14 cellular contexts compared by ENCODE assay signal in genomic region chrX:21959362-21960051, GRCh38. TPM values are rescaled to one million over a fixed set of nuclear protein-coding genes. Genes with fewer than 3 reads are reported as not detected.
DNase-seq lines count a peak whose midpoint lies in the region; ATAC-seq and TF ChIP-seq lines count a peak whose summit lies in the region.
"Had no signal": no experiment of that assay in that cellular context is flagged by ENCODE, and none has a peak within 500 bp of the region (broad histone marks: within the 10 kb centered on the region; RNA-seq: fewer than 3 reads in every experiment).

No MANE protein-coding gene starts in this region.

- H3K27me3 ChIP-seq in SK-N-SH (ENCODE audit: insufficient read depth) (no peaks in the 10 kb centered on the region), mesenchymal stem cell (ENCODE audit: control insufficient read depth in 1 of 2, insufficient read depth in 1 of 2, low read length in 2 of 2) (peaks cover 0 to 7% of the 10 kb centered on the region in 2 experiments), mammary epithelial cell (ENCODE audit: insufficient read depth, low read length) (no peaks in the 10 kb centered on the region)
- H3K27me3 ChIP-seq: colonic mucosa had no signal

- peaks cover 0 to 3% (median 0%) of the 10 kb centered on the region in 6 donors for H3K9me3 Mint-ChIP-seq in immature natural killer cell
- H3K9me3 Mint-ChIP-seq: activated CD4-positive, alpha-beta memory T cell treated with anti-CD3 and anti-CD28 coated beads for 36 hours; activated naive CD4-positive, alpha-beta T cell treated with anti-CD3 and anti-CD28 coated beads, Interleukin-2, amount 50 U/mL, for 24 hours; CD14-positive monocyte had no signal

- in situ Hi-C loops in mammary epithelial cell (cut with MboI; ENCODE audit: low sequenced_read_pairs in 2 of 2): no loop called here

- H3K18ac ChIP-seq in mesenchymal stem cell (ENCODE audit: low read depth in 1 of 2, low read length in 2 of 2): no peak overlapping the region

- H2BK12ac ChIP-seq in mesenchymal stem cell (ENCODE audit: low read length in 2 of 2): no peak overlapping the region

- WGBS in SK-N-SH (ENCODE audit: low lambda C conversion rate): 72% methylated on average over 11 of the region's 12 CpGs
- WGBS in mesenchymal stem cell: 83% methylated on average over 10 of the region's 12 CpGs
- 74% methylated on average over 5 of the region's 12 CpGs for WGBS in mammary epithelial cell (ENCODE audit: low coverage, missing lambda C conversion rate)

- POLR2A ChIA-PET in SK-N-SH (lab: Yijun Ruan, JAX): no interaction called here

- intact Hi-C loops in mammary epithelial cell (cut with micrococcal nuclease): no loop called here

- H2AK5ac ChIP-seq in mesenchymal stem cell (ENCODE audit: low read length, severe bottlenecking): no peak overlapping the region

- peak overlapping the region; percentile 37 for H4K8ac ChIP-seq in mesenchymal stem cell (ENCODE audit: low read length)

- H3K4me3 Mint-ChIP-seq in immature natural killer cell: peak overlapping the region in 2 of 5 donors; percentile 30 to 33
- H3K4me3 Mint-ChIP-seq: activated CD4-positive, alpha-beta memory T cell treated with anti-CD3 and anti-CD28 coated beads for 36 hours; activated naive CD4-positive, alpha-beta T cell treated with anti-CD3 and anti-CD28 coated beads, Interleukin-2, amount 50 U/mL, for 24 hours; CD14-positive monocyte had no signal

- H4K91ac ChIP-seq in mesenchymal stem cell (ENCODE audit: low read length): no peak overlapping the region

- H4K20me1 ChIP-seq in SK-N-SH (ENCODE audit: insufficient read depth): peaks cover 98% of the 10 kb centered on the region
- peaks cover 4% of the 10 kb centered on the region for H4K20me1 ChIP-seq in mammary epithelial cell (ENCODE audit: insufficient read depth, low read length)

- no peak for TF ChIP-seq CTCF in GM12864 (IDR thresholded peaks at IDR 0.05; ENCODE audit: low read depth, low read length, missing control alignments)
- TF ChIP-seq CTCF in SK-N-SH (IDR thresholded peaks at IDR 0.05): no peak
- no peak for TF ChIP-seq CTCF in mammary epithelial cell (conservative IDR thresholded peaks at IDR 0.05 in 1 of 2, IDR thresholded peaks at IDR 0.05 in 1 of 2; ENCODE audit: extremely low read depth in 1 of 2, insufficient read depth in 1 of 2, low read depth in 1 of 2, low read length in 2 of 2)

- peaks cover 0 to 18% of the 10 kb centered on the region in 2 experiments for H3K36me3 ChIP-seq in SK-N-SH (replicated peaks in 1 of 2; ENCODE audit: control insufficient read depth in 1 of 2, insufficient read depth in 2 of 2, low read length in 1 of 2)
- peaks cover 0 to 4% of the 10 kb centered on the region in 2 experiments for H3K36me3 ChIP-seq in mesenchymal stem cell (ENCODE audit: control insufficient read depth in 1 of 2, insufficient read depth in 2 of 2, low read depth in 1 of 2, low read length in 2 of 2)
- H3K36me3 ChIP-seq in mammary epithelial cell (ENCODE audit: insufficient read depth, low read length): no peaks in the 10 kb centered on the region
- H3K36me3 ChIP-seq: colonic mucosa had no signal

- H3K79me2 ChIP-seq in SK-N-SH (ENCODE audit: insufficient read depth) (peaks cover 100% of the 10 kb centered on the region), mammary epithelial cell (ENCODE audit: insufficient read depth, low read length) (peaks cover 98% of the 10 kb centered on the region)

- no peak overlapping the region for H2BK5ac ChIP-seq in mesenchymal stem cell (ENCODE audit: low read depth, low read length, poor library complexity, severe bottlenecking)

- no peaks in the 10 kb centered on the region for H3K79me1 ChIP-seq in mesenchymal stem cell (replicated peaks; ENCODE audit: low read length, poor library complexity, severe bottlenecking)

- H2AFZ ChIP-seq in SK-N-SH (ENCODE audit: low read depth) (no peak overlapping the region), mesenchymal stem cell (ENCODE audit: low read depth, low read length) (no peak overlapping the region), mammary epithelial cell (ENCODE audit: low read depth, low read length) (no peak overlapping the region)

- peak overlapping the region in 2 of 6 donors; percentile 37 to 71 for H3K27ac Mint-ChIP-seq in immature natural killer cell
- H3K27ac Mint-ChIP-seq: activated CD4-positive, alpha-beta memory T cell treated with anti-CD3 and anti-CD28 coated beads for 36 hours; activated naive CD4-positive, alpha-beta T cell treated with anti-CD3 and anti-CD28 coated beads, Interleukin-2, amount 50 U/mL, for 24 hours had no signal

- H3K4ac ChIP-seq in mesenchymal stem cell (ENCODE audit: low read depth in 1 of 2, low read length in 2 of 2): no peak overlapping the region

- H3K9me3 ChIP-seq in SK-N-SH: no peaks in the 10 kb centered on the region
- H3K9me3 ChIP-seq in mesenchymal stem cell (ENCODE audit: control insufficient read depth, low read length): no peaks in the 10 kb centered on the region
- no peaks in the 10 kb centered on the region for H3K9me3 ChIP-seq in mammary epithelial cell (replicated peaks; ENCODE audit: insufficient read depth, low read length)
- H3K9me3 ChIP-seq: colonic mucosa had no signal

- H3F3A ChIP-seq in SK-N-SH (replicated peaks; ENCODE audit: insufficient read depth): peaks cover 9% of the 10 kb centered on the region

- no peaks in the 10 kb centered on the region for H3K9me2 ChIP-seq in SK-N-SH

- no peak overlapping the region for H2BK120ac ChIP-seq in mesenchymal stem cell (ENCODE audit: low read depth, low read length)

- no peak overlapping the region for H3K23ac ChIP-seq in mesenchymal stem cell (ENCODE audit: low read length in 2 of 2)

- peaks cover 24 to 37% of the 10 kb centered on the region in 2 donors for H3K4me1 Mint-ChIP-seq in immature natural killer cell

- peak overlapping the region; percentile 57 for H3K4me2 ChIP-seq in SK-N-SH
- no peak overlapping the region for H3K4me2 ChIP-seq in mesenchymal stem cell (ENCODE audit: low read length, poor library complexity, severe bottlenecking)
- no peak overlapping the region for H3K4me2 ChIP-seq in mammary epithelial cell (ENCODE audit: insufficient read depth, low read depth, low read length)

- ATAC-seq in GM21529 (IDR thresholded peaks at IDR 0.05; ENCODE audit: unreplicated experiment) (peak; percentile 46), HG02981 (IDR thresholded peaks at IDR 0.05; ENCODE audit: unreplicated experiment) (no peak)

- H3K36me3 Mint-ChIP-seq in immature natural killer cell: no peaks in the 10 kb centered on the region
- H3K36me3 Mint-ChIP-seq: activated CD4-positive, alpha-beta memory T cell treated with anti-CD3 and anti-CD28 coated beads for 36 hours had no signal

- peaks cover 0 to 3% (median 2%) of the 10 kb centered on the region in 3 donors for H3K27me3 Mint-ChIP-seq in immature natural killer cell (ENCODE audit: low read depth in 3 of 3)
- H3K27me3 Mint-ChIP-seq: activated CD4-positive, alpha-beta memory T cell treated with anti-CD3 and anti-CD28 coated beads for 36 hours; activated naive CD4-positive, alpha-beta T cell treated with anti-CD3 and anti-CD28 coated beads, Interleukin-2, amount 50 U/mL, for 24 hours had no signal

- no peak overlapping the region for H3K9ac ChIP-seq in SK-N-SH
- H3K9ac ChIP-seq in mesenchymal stem cell (ENCODE audit: low read length): no peak overlapping the region
- no peak overlapping the region for H3K9ac ChIP-seq in mammary epithelial cell (ENCODE audit: insufficient read depth, low read length)

- no peak for TF ChIP-seq EP300 in SK-N-SH (IDR thresholded peaks at IDR 0.05; ENCODE audit: borderline replicate concordance in 1 of 2, low read depth in 1 of 2, low read length in 1 of 2)

- H3K27ac ChIP-seq in SK-N-SH (ENCODE audit: low read depth in 2 of 2, low read length in 1 of 2) (peak overlapping the region in 1 of 2 experiments; percentile 9; a peak in 1 of 4 replicates), mesenchymal stem cell (ENCODE audit: low read length, poor library complexity, severe bottlenecking) (no peak overlapping the region), mammary epithelial cell (ENCODE audit: insufficient read depth, low read depth, low read length) (no peak overlapping the region)
- H3K27ac ChIP-seq: colonic mucosa had no signal

- CTCF ChIA-PET in SK-N-SH (lab: Yijun Ruan, JAX) (interaction anchor here (2.9 kb wide), 1 partner anchor 26 kb away, joined by 16 read pairs; no protein-coding TSS in a partner anchor), mammary epithelial cell (lab: Charles Lee; ENCODE audit: low non-redundant PET) (no interaction called here)

- dilution Hi-C loops in mammary epithelial cell (cut with HindIII; ENCODE audit: low sequenced_read_pairs): no loop called here

- no peak overlapping the region for H2BK15ac ChIP-seq in mesenchymal stem cell (ENCODE audit: low read depth, poor library complexity, severe bottlenecking)

- DNase-seq in GM12864 (ENCODE audit: low read depth): no peak
- DNase-seq in SK-N-SH: no peak
- no peak for DNase-seq in mesenchymal stem cell
- DNase-seq in middle frontal gyrus (ENCODE audit: extremely low spot score, low spot score): no peak
- no peak for DNase-seq in mammary epithelial cell
- no peak for DNase-seq in immature natural killer cell
- DNase-seq: activated CD4-positive, alpha-beta memory T cell treated with anti-CD3 and anti-CD28 coated beads for 36 hours; colonic mucosa; NCI-H2171; stimulated activated CD4-positive, alpha-beta T cell treated with anti-CD3 and anti-CD28 coated beads, Interleukin-4, amount 100 ng/mL, for 4 hours had no signal

- H3K14ac ChIP-seq in mesenchymal stem cell (ENCODE audit: low read length in 2 of 2): no peak overlapping the region

- 0 out of 2 replicates have a peak overlapping the region, but pooled peaks have one; percentile 6 for H3K4me3 ChIP-seq in GM12864 (ENCODE audit: low read depth, low read length)
- H3K4me3 ChIP-seq in SK-N-SH (ENCODE audit: low read depth in 2 of 2, low read length in 1 of 2): no peak overlapping the region
- H3K4me3 ChIP-seq in mesenchymal stem cell (ENCODE audit: insufficient read depth in 1 of 2, low read depth in 1 of 2, low read length in 2 of 2): no peak overlapping the region
- no peak overlapping the region for H3K4me3 ChIP-seq in mammary epithelial cell (replicated peaks in 1 of 3; ENCODE audit: insufficient read depth in 1 of 3, low read depth in 2 of 3, low read length in 3 of 3)
- H3K4me3 ChIP-seq: colonic mucosa had no signal

- no TSS peak for BruUV-seq in mammary epithelial cell (replicated peaks; lab: Mats Ljungman, UMichigan)

- H3K4me1 ChIP-seq in SK-N-SH (ENCODE audit: control insufficient read depth in 1 of 2, insufficient read depth in 2 of 2, low read depth in 1 of 2, low read length in 1 of 2) (peaks cover 21 to 42% of the 10 kb centered on the region in 2 experiments; a peak in 3 of 4 replicates), mesenchymal stem cell (ENCODE audit: control insufficient read depth, insufficient read depth, low read depth, low read length) (peaks cover 22% of the 10 kb centered on the region), mammary epithelial cell (ENCODE audit: insufficient read depth, low read length) (peaks cover 7% of the 10 kb centered on the region)
- H3K4me1 ChIP-seq: colonic mucosa had no signal

- no peak for TF ChIP-seq RAD21 in SK-N-SH (IDR thresholded peaks at IDR 0.05; ENCODE audit: low read length)

RNA-seq across cellular contexts. Expression of gene SMS, which starts 19.0 kb away (rescaled TPM):
- polyA plus RNA-seq in SK-N-SH (2012; rRNA removed) (86.9 and 116 TPM in 2 replicates), mammary epithelial cell (90.7 TPM), immature natural killer cell (10 to 100 TPM; 42.6 to 84.1 (median 55.7) TPM)
- polyA plus RNA-seq in SK-N-SH (2012; cell fraction: cytosol; rRNA removed): 134 and 161 TPM in 2 replicates
- 45.9 and 53.9 TPM in 2 replicates for polyA plus RNA-seq in SK-N-SH (2012; cell fraction: nucleus; rRNA removed)
- 63.7 TPM for polyA plus RNA-seq in mesenchymal stem cell (2013, experiment 1 of 2)
- polyA plus RNA-seq in mesenchymal stem cell (2013, experiment 2 of 2): 65.0 TPM
- 100 to 1,000 TPM in 1 of 2 donors, 10 to 100 TPM in 1; 63.3 to 128 TPM for total RNA-seq in mammary epithelial cell
- polyA minus RNA-seq in mammary epithelial cell: 62.2 TPM
